In genomic region chr17:50785942-50786570, GRCh38 we compare ENCODE assay signal across 10 cellular contexts. TPM values are rescaled to one million over a fixed set of nuclear protein-coding genes. Genes with fewer than 3 reads are reported as not detected.
DNase-seq lines count a peak whose midpoint lies in the region; ATAC-seq and TF ChIP-seq lines count a peak whose summit lies in the region.
"Had no signal": no experiment of that assay in that cellular context is flagged by ENCODE, and none has a peak within 500 bp of the region (broad histone marks: within the 10 kb centered on the region; RNA-seq: fewer than 3 reads in every experiment).

No MANE protein-coding gene starts in this region.

- ATAC-seq in HG03571 (IDR thresholded peaks at IDR 0.05; ENCODE audit: unreplicated experiment): no peak
- ATAC-seq in HG03139 (IDR thresholded peaks at IDR 0.05; ENCODE audit: unreplicated experiment): no peak

- peaks cover 14% of the 10 kb centered on the region for H3K4me1 Mint-ChIP-seq in nephron

- H3K36me3 ChIP-seq in BJ (ENCODE audit: control insufficient read depth, insufficient read depth, low read length): no peaks in the 10 kb centered on the region
- H3K36me3 ChIP-seq: transverse colon had no signal

- H3K9me3 Mint-ChIP-seq in nephron: no peaks in the 10 kb centered on the region

- peak; percentile 8 for DNase-seq in BJ (ENCODE audit: low read depth)
- DNase-seq in NCI-H82 (lab: John Stamatoyannopoulos, UW): peak; percentile 98
- DNase-seq in fibroblast of mammary gland (ENCODE audit: low read depth): peak; percentile 72
- DNase-seq in germinal center (ENCODE audit: low spot score): no peak
- DNase-seq in NCI-H187 (lab: John Stamatoyannopoulos, UW): no peak
- DNase-seq: stimulated activated CD4-positive, alpha-beta T cell treated with anti-CD3 and anti-CD28 coated beads, Interleukin-12 subunit alpha, Interleukin-12 subunit beta, amount 100 ng/mL, for 4 hours; transverse colon had no signal

- H3K4me3 ChIP-seq in BJ (ENCODE audit: low read depth, low read length) (no peak overlapping the region), fibroblast of mammary gland (ENCODE audit: control insufficient read depth, low read depth, low read length) (no peak overlapping the region)
- H3K4me3 ChIP-seq: transverse colon had no signal

- H3K4me3 Mint-ChIP-seq in nephron: no peak overlapping the region

- H3K27me3 Mint-ChIP-seq in nephron (ENCODE audit: low read depth): no peaks in the 10 kb centered on the region

- POLR2A ChIA-PET in BJ (lab: Charles Lee): no interaction called here

- no peaks in the 10 kb centered on the region for H3K36me3 Mint-ChIP-seq in nephron (ENCODE audit: low read depth)

- H3K27ac Mint-ChIP-seq in nephron: peak overlapping the region in 2 of 3 experiments; percentile 70 to 75

- CTCF ChIA-PET in BJ (lab: Yijun Ruan, JAX): interaction anchor here (0.7 to 9.6 kb wide), 7 partner anchors 10 to 171 kb away, joined by 3 to 164 read pairs (median 4); no protein-coding TSS in a partner anchor

- TF ChIP-seq CTCF in BJ (IDR thresholded peaks at IDR 0.05; ENCODE audit: insufficient read depth, low read depth, low read length) (no peak), fibroblast of mammary gland (conservative IDR thresholded peaks at IDR 0.05; ENCODE audit: control insufficient read depth, insufficient read depth, low read depth, low read length) (no peak), nephron (IDR thresholded peaks at IDR 0.05; ENCODE audit: unreplicated experiment in 3 of 3) (no peak)

- H3K27me3 ChIP-seq in BJ (ENCODE audit: control insufficient read depth, insufficient read depth, low read length): no peaks in the 10 kb centered on the region
- H3K27me3 ChIP-seq: transverse colon had no signal

RNA-seq across cellular contexts. Expression of gene ANKRD40CL, which starts 18.7 kb away (rescaled TPM):
- not detected in 2 replicates for polyA plus RNA-seq in BJ (2011; rRNA removed)
- not detected in 2 replicates for polyA minus RNA-seq in BJ (2011; rRNA and poly(A)+ RNA removed)

RNA-seq across cellular contexts. Expression of gene WFIKKN2, which starts 49.3 kb away (rescaled TPM):
- polyA plus RNA-seq in BJ (2011; rRNA removed): not detected in 2 replicates
- not detected in 2 replicates for polyA minus RNA-seq in BJ (2011; rRNA and poly(A)+ RNA removed)

Comparison
In these comparisons a context has a peak if more than half of its experiments do, and no peak if none do; other contexts are left out.
1. DNase-seq: peak in BJ (single experiment), NCI-H82 (single experiment) and fibroblast of mammary gland (single experiment); none in germinal center (single experiment) and NCI-H187 (0 of 2).